1 cellular context compared by ENCODE assay signal in the genomic region with DNA sequence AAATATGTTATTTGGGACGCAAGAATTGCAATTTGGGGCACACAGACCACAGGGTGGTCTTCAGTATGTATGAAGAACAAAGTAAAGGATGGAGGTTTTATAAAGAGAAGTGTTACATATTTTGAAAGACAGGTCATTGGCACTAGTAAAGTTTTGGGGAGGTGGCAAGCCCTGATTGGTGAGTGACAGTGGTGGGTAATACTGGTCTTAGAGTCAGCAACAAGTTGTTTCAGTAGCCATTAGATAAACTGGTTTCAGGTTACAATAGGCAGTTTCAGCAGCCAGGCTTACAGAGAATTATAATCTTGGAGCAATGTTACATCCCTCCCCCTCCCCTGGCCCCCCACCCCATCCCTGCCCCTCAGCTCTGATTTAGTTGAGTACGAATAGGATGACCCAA.
TF ChIP-seq lines count a peak whose summit lies in the region.

No MANE protein-coding gene starts in this region.

TF ChIP-seq in WTC11, 78 proteins besides CTCF, POLR2A, EP300 and RAD21 (continued from another document):
- TF ChIP-seq, protein P1, sequence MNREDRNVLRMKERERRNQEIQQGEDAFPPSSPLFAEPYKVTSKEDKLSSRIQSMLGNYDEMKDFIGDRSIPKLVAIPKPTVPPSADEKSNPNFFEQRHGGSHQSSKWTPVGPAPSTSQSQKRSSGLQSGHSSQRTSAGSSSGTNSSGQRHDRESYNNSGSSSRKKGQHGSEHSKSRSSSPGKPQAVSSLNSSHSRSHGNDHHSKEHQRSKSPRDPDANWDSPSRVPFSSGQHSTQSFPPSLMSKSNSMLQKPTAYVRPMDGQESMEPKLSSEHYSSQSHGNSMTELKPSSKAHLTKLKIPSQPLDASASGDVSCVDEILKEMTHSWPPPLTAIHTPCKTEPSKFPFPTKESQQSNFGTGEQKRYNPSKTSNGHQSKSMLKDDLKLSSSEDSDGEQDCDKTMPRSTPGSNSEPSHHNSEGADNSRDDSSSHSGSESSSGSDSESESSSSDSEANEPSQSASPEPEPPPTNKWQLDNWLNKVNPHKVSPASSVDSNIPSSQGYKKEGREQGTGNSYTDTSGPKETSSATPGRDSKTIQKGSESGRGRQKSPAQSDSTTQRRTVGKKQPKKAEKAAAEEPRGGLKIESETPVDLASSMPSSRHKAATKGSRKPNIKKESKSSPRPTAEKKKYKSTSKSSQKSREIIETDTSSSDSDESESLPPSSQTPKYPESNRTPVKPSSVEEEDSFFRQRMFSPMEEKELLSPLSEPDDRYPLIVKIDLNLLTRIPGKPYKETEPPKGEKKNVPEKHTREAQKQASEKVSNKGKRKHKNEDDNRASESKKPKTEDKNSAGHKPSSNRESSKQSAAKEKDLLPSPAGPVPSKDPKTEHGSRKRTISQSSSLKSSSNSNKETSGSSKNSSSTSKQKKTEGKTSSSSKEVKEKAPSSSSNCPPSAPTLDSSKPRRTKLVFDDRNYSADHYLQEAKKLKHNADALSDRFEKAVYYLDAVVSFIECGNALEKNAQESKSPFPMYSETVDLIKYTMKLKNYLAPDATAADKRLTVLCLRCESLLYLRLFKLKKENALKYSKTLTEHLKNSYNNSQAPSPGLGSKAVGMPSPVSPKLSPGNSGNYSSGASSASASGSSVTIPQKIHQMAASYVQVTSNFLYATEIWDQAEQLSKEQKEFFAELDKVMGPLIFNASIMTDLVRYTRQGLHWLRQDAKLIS (CRISPR knock-in tag; IDR thresholded peaks at IDR 0.05; ENCODE audit: borderline replicate concordance): no peak
- TF ChIP-seq, protein P2, sequence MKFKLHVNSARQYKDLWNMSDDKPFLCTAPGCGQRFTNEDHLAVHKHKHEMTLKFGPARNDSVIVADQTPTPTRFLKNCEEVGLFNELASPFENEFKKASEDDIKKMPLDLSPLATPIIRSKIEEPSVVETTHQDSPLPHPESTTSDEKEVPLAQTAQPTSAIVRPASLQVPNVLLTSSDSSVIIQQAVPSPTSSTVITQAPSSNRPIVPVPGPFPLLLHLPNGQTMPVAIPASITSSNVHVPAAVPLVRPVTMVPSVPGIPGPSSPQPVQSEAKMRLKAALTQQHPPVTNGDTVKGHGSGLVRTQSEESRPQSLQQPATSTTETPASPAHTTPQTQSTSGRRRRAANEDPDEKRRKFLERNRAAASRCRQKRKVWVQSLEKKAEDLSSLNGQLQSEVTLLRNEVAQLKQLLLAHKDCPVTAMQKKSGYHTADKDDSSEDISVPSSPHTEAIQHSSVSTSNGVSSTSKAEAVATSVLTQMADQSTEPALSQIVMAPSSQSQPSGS (CRISPR knock-in tag; IDR thresholded peaks at IDR 0.05; ENCODE audit: borderline replicate concordance, low read depth): no peak
- no peak for TF ChIP-seq PRRX2 (CRISPR knock-in tag; IDR thresholded peaks at IDR 0.05)
- no peak for TF ChIP-seq ELF4 (CRISPR knock-in tag; IDR thresholded peaks at IDR 0.05; ENCODE audit: low read depth)
- no peak for TF ChIP-seq NFE2L1 (CRISPR knock-in tag; IDR thresholded peaks at IDR 0.05)
